Comparison of ENCODE assay signal across 11 cellular contexts in the genomic region with DNA sequence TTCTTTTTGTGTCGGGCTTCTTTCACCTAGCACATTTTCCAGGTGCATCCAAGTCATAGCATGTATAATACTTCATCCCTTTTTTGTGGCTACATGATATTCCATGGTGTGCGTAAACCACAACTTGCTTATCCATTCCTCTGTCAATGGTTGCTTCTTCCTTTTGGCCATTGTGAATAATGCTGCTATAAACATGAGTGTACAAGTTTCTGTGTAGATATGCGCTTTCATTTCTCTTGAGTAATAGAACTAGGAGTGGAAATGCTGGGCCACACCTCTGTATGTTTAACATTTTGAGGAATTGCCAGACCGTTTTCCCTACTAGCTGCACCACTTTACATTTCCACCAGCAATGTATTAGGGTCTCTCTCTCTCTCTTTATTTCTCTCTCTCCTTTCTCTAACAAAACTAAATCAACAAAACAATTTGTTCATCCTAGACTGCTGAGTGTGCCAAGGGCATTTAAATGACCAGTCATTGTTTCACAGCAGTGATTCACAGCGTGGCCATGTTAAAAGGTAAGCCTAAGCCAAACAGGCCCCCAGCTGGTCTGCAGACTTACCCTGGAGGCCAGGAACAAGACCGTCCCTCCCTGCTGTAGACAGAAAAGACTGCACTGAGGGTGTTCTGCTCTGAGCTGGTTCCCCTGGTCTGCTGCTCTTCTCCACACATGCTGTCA. TPM values are rescaled to one million over a fixed set of nuclear protein-coding genes. Genes with fewer than 3 reads are reported as not detected.
A peak's percentile ranks its signal among the peaks of the same experiment; 100 is the strongest.
DNase-seq lines count a peak whose midpoint lies in the region; ATAC-seq and TF ChIP-seq lines count a peak whose summit lies in the region.
"Had no signal": no experiment of that assay in that cellular context is flagged by ENCODE, and none has a peak within 500 bp of the region (broad histone marks: within the 10 kb centered on the region; RNA-seq: fewer than 3 reads in every experiment).

No MANE protein-coding gene starts in this region.

- ATAC-seq in GM21737 (IDR thresholded peaks at IDR 0.05; ENCODE audit: unreplicated experiment), result no peak
- no peak for ATAC-seq in GM18511 (IDR thresholded peaks at IDR 0.05; ENCODE audit: unreplicated experiment)
- ATAC-seq in HG02588 (IDR thresholded peaks at IDR 0.05; ENCODE audit: unreplicated experiment), result no peak
- ATAC-seq: stimulated activated naive CD8-positive, alpha-beta T cell treated with anti-CD3 and anti-CD28 coated beads, Interleukin-15, amount 100 ng/mL, for 72 hours had no signal

- DNase-seq in DMS53 (lab: John Stamatoyannopoulos, UW) (peak; percentile 63), NCI-H345 treated with DMSO at 0.1 percent for 48 hours (lab: John Stamatoyannopoulos, UW; ENCODE audit: unreplicated experiment) (peak; percentile 16), endodermal cell (peak; percentile 78), neural progenitor cell (ENCODE audit: low spot score) (peak; percentile 49), HT-29 (ENCODE audit: low spot score) (no peak)
- DNase-seq: Right ventricle myocardium superior; stimulated activated naive CD8-positive, alpha-beta T cell treated with anti-CD3 and anti-CD28 coated beads, Interleukin-15, amount 100 ng/mL, for 72 hours had no signal

- H3K79me2 ChIP-seq in neural progenitor cell (ENCODE audit: low read depth), result no peaks in the 10 kb centered on the region

- peaks cover 9% of the 10 kb centered on the region for H3F3A ChIP-seq in neural progenitor cell (ENCODE audit: low read depth)

- H3K4me3 Mint-ChIP-seq in endodermal cell (no peak overlapping the region), neural progenitor cell (peak overlapping the region; percentile 35)
- H3K4me3 Mint-ChIP-seq: neural crest cell; stimulated activated naive CD8-positive, alpha-beta T cell treated with anti-CD3 and anti-CD28 coated beads, Interleukin-15, amount 100 ng/mL, for 72 hours had no signal

- no peaks in the 10 kb centered on the region for H4K20me1 ChIP-seq in neural progenitor cell (ENCODE audit: low read depth)

- H3K4me1 Mint-ChIP-seq in endodermal cell, result peaks cover 28% of the 10 kb centered on the region
- H3K4me1 Mint-ChIP-seq in neural progenitor cell, result peaks cover 53% of the 10 kb centered on the region

- peaks cover 16% of the 10 kb centered on the region for H3K4me1 ChIP-seq in endodermal cell (ENCODE audit: control insufficient read depth, insufficient read depth, low read length)
- H3K4me1 ChIP-seq in neural progenitor cell, result peaks cover 12% of the 10 kb centered on the region

- no peaks in the 10 kb centered on the region for H3K36me3 Mint-ChIP-seq in endodermal cell (ENCODE audit: low read depth)
- H3K36me3 Mint-ChIP-seq in neural progenitor cell, result no peaks in the 10 kb centered on the region

- no peaks in the 10 kb centered on the region for H3K27me3 ChIP-seq in endodermal cell (ENCODE audit: control insufficient read depth, insufficient read depth, low read length, poor library complexity, severe bottlenecking)
- peaks cover 54% of the 10 kb centered on the region for H3K27me3 ChIP-seq in neural progenitor cell

- H3K27ac Mint-ChIP-seq in endodermal cell, result peak overlapping the region; percentile 9
- no peak overlapping the region for H3K27ac Mint-ChIP-seq in neural progenitor cell

- H3K9me3 Mint-ChIP-seq in endodermal cell (no peaks in the 10 kb centered on the region), neural progenitor cell (no peaks in the 10 kb centered on the region)
- H3K9me3 Mint-ChIP-seq: neural crest cell; stimulated activated naive CD8-positive, alpha-beta T cell treated with anti-CD3 and anti-CD28 coated beads, Interleukin-15, amount 100 ng/mL, for 72 hours had no signal

- H3K36me3 ChIP-seq in endodermal cell (ENCODE audit: control insufficient read depth, insufficient read depth, low read length), result no peaks in the 10 kb centered on the region
- H3K36me3 ChIP-seq in neural progenitor cell, result no peaks in the 10 kb centered on the region

- H3K4me3 ChIP-seq in endodermal cell (ENCODE audit: low read length) (peak overlapping the region; percentile 24), neural progenitor cell (no peak overlapping the region)

- 61 to 62% methylated on average over 5 to 6 of the region's 6 CpGs for WGBS in endodermal cell (ENCODE audit: insufficient coverage in 1 of 2, insufficient read length in 1 of 2), 2 experiments

- no peak overlapping the region for H2AFZ ChIP-seq in neural progenitor cell (replicated peaks)

- H3K9me3 ChIP-seq in endodermal cell (ENCODE audit: control insufficient read depth, low read length) (no peaks in the 10 kb centered on the region), neural progenitor cell (ENCODE audit: low read depth) (no peaks in the 10 kb centered on the region)

- peak overlapping the region; percentile 52 for H3K4me2 ChIP-seq in neural progenitor cell

- no peak overlapping the region for H3K9ac ChIP-seq in endodermal cell (ENCODE audit: extremely low read depth, low read length, poor library complexity, severe bottlenecking)
- H3K9ac ChIP-seq in neural progenitor cell, result no peak overlapping the region

- TF ChIP-seq CTCF in endodermal cell (conservative IDR thresholded peaks at IDR 0.05), result no peak
- no peak for TF ChIP-seq CTCF in neural progenitor cell (IDR thresholded peaks at IDR 0.05)

- H3K27ac ChIP-seq in endodermal cell (ENCODE audit: low read depth, low read length) (no peak overlapping the region), neural progenitor cell (no peak overlapping the region)

- H3K27me3 Mint-ChIP-seq in endodermal cell (ENCODE audit: insufficient read depth) (no peaks in the 10 kb centered on the region), neural progenitor cell (ENCODE audit: insufficient read depth, low read depth) (peaks cover 16% of the 10 kb centered on the region)
- H3K27me3 Mint-ChIP-seq: stimulated activated naive CD8-positive, alpha-beta T cell treated with anti-CD3 and anti-CD28 coated beads, Interleukin-15, amount 100 ng/mL, for 72 hours had no signal

RNA-seq across cellular contexts. Expression of gene LYST, which starts 53.2 kb away (rescaled TPM):
- total RNA-seq in endodermal cell (1 to 10 TPM; 2.5 to 6.8 TPM), neural progenitor cell (ENCODE audit: low replicate concordance) (0.82 and 1.5 TPM in 2 replicates)
- polyA plus RNA-seq in endodermal cell (2013, experiment 1 of 2), result 2.1 TPM
- 1.7 TPM for polyA plus RNA-seq in endodermal cell (2013, experiment 2 of 2)
- 0.57 and 1.0 TPM in 2 replicates for total RNA-seq in HT-29 (2014; rRNA removed; shearing (Covaris generic))
